Comparison of ENCODE assay signal across 17 cellular contexts in genomic region chr19:4362038-4362828, GRCh38. TPM values are rescaled to one million over a fixed set of nuclear protein-coding genes. Genes with fewer than 3 reads are reported as not detected.
DNase-seq lines count a peak whose midpoint lies in the region; ATAC-seq, FAIRE-seq and TF ChIP-seq lines count a peak whose summit lies in the region.
"Had no signal": no experiment of that assay in that cellular context is flagged by ENCODE, and none has a peak within 500 bp of the region (broad histone marks: within the 10 kb centered on the region; RNA-seq: fewer than 3 reads in every experiment).

No MANE protein-coding gene starts in this region.

- SMC1A ChIA-PET in GM12878 (lab: Charles Lee; ENCODE audit: uncharacterized antibody, unreplicated experiment), result no interaction called here

- H3K4me2 ChIP-seq in H9 (ENCODE audit: insufficient read depth, insufficient read length, low read length) (no peak overlapping the region), GM12878 (ENCODE audit: control insufficient read depth, insufficient read depth) (no peak overlapping the region)
- H3K4me2 ChIP-seq: KMS-11 had no signal

- in situ Hi-C loops in GM12878 (cut with MboI), result no loop called here

- H3K9ac ChIP-seq in H9 (ENCODE audit: extremely low read depth, insufficient read length, low read length) (no peak overlapping the region), GM12878 (ENCODE audit: control insufficient read depth, insufficient read depth, low read length) (no peak overlapping the region)
- H3K9ac ChIP-seq: KMS-11 had no signal

- H3K36me3 Mint-ChIP-seq in H9 (ENCODE audit: insufficient read depth in 1 of 3, low read depth in 3 of 3), result peaks cover 1 to 38% (median 12%) of the 10 kb centered on the region in 3 experiments; a peak in 5 of 7 replicates
- peaks cover 5% of the 10 kb centered on the region for H3K36me3 Mint-ChIP-seq in nephron progenitor cell (ENCODE audit: low read depth)
- H3K36me3 Mint-ChIP-seq: natural killer cell had no signal

- H3K4me1 ChIP-seq in H9 (ENCODE audit: insufficient read depth, low read length) (no peaks in the 10 kb centered on the region; the same call in 1 of the 2 replicates), GM12878 (ENCODE audit: control insufficient read depth, insufficient read depth, low read length) (no peaks in the 10 kb centered on the region), esophagus squamous epithelium (peaks cover 0 to 38% (median 8%) of the 10 kb centered on the region in 3 donors)
- H3K4me1 ChIP-seq: body of pancreas, tibial artery had no signal

- H4K8ac ChIP-seq in H9 (replicated peaks; ENCODE audit: insufficient read length, low read depth, low read length), result no peak overlapping the region

- RAD21 ChIA-PET in GM12878 (lab: Charles Lee; ENCODE audit: unreplicated experiment), result no interaction called here

- H3K79me1 ChIP-seq in H9 (ENCODE audit: insufficient read depth, low read depth, low read length, poor library complexity, severe bottlenecking), result no peaks in the 10 kb centered on the region

- H3K4me3 ChIP-seq in GM12878 (no peak overlapping the region), esophagus squamous epithelium (no peak overlapping the region)
- H3K4me3 ChIP-seq: body of pancreas, left ventricle myocardium inferior, tibial artery had no signal

- H3K27me3 ChIP-seq in H9 (ENCODE audit: insufficient read depth, low read length) (no peaks in the 10 kb centered on the region), GM12878 (replicated peaks in 1 of 2; ENCODE audit: control insufficient read depth in 2 of 2, insufficient read depth in 2 of 2, low read length in 1 of 2) (no peaks in the 10 kb centered on the region), esophagus squamous epithelium (no peaks in the 10 kb centered on the region)
- H3K27me3 ChIP-seq: body of pancreas, tibial artery had no signal

- intact Hi-C loops in GM12878 (cut with micrococcal nuclease; ENCODE audit: unreplicated experiment), result no loop called here
- intact Hi-C loops in esophagus squamous epithelium (cut with DNase I), result no loop called here

- no CpG with 5 or more reads among the region's 34 CpGs for WGBS in H9 (ENCODE audit: extremely low coverage, insufficient read length, low lambda C conversion rate)
- 88% methylated on average over 34 of the region's 34 CpGs for WGBS in GM12878 (ENCODE audit: insufficient coverage, insufficient replicate concordance, low lambda C conversion rate, missing lambda C conversion rate)
- WGBS in esophagus squamous epithelium, 2 donors, result 79 to 87% methylated on average over 12 to 14 of the region's 34 CpGs

- H3K4me1 Mint-ChIP-seq in H9 (peaks cover 7 to 9% of the 10 kb centered on the region in 2 experiments; a peak in 3 of 4 replicates), nephron progenitor cell (peaks cover 14% of the 10 kb centered on the region)

- H3K27ac ChIP-seq in H9 (ENCODE audit: insufficient read length, low read depth, low read length) (no peak overlapping the region), GM12878 (ENCODE audit: control insufficient read depth, insufficient read depth) (no peak overlapping the region), esophagus squamous epithelium (no peak overlapping the region)
- H3K27ac ChIP-seq: body of pancreas, KMS-11, left ventricle myocardium inferior, tibial artery had no signal

- no peak overlapping the region for H2BK5ac ChIP-seq in H9 (ENCODE audit: insufficient read length, low read length)

- H4K5ac ChIP-seq in H9 (ENCODE audit: insufficient read length, low read depth, low read length), result no peak overlapping the region

- H3T11ph ChIP-seq in H9 (ENCODE audit: low read length), result no peak overlapping the region

- no TSS peak for BruUV-seq in GM12878 (replicated peaks; lab: Mats Ljungman, UMichigan)

- H4K20me1 ChIP-seq in H9 (ENCODE audit: control insufficient read depth, insufficient read depth, insufficient read length), result no peaks in the 10 kb centered on the region
- H4K20me1 ChIP-seq in GM12878 (ENCODE audit: control insufficient read depth, insufficient read depth), result no peaks in the 10 kb centered on the region

- H3K18ac ChIP-seq in H9 (ENCODE audit: insufficient read length, low read depth, low read length), result no peak overlapping the region

- TF ChIP-seq CTCF in H9 (conservative IDR thresholded peaks at IDR 0.05) (no peak), GM12878 (IDR thresholded peaks at IDR 0.05 in 2 of 3, conservative IDR thresholded peaks at IDR 0.05 in 1 of 3; ENCODE audit: control insufficient read depth in 2 of 3, extremely low read depth in 1 of 3, insufficient read depth in 1 of 3, low read depth in 3 of 3, low read length in 3 of 3) (no peak), nephron progenitor cell (IDR thresholded peaks at IDR 0.05) (no peak), esophagus squamous epithelium (IDR thresholded peaks at IDR 0.05) (no peak)

- no peak overlapping the region for H2BK20ac ChIP-seq in H9 (ENCODE audit: low read depth, low read length, poor library complexity, severe bottlenecking)

- no peak overlapping the region for H2AK5ac ChIP-seq in H9 (ENCODE audit: insufficient read length, low read length)

- POLR2A ChIA-PET in GM12878 (lab: Charles Lee), result interaction anchor here (1.1 kb wide), 1 partner anchor 19 kb away, joined by 4 read pairs; the partner anchor contains the start of gene MPND

- DNase-seq in H9 (no peak), GM12878 (ENCODE audit: low read depth, low spot score) (no peak), nephron progenitor cell (peak; percentile 45), esophagus squamous epithelium (lab: John Stamatoyannopoulos, UW) (no peak), NCI-H146 treated with DMSO at 0.1 percent for 48 hours (lab: John Stamatoyannopoulos, UW; ENCODE audit: unreplicated experiment) (no peak)
- DNase-seq: body of pancreas; DMS79 treated with DMSO at 0.1 percent for 48 hours; hippocampal formation; left ventricle myocardium inferior; natural killer cell; NCI-H1436; NCI-H446; stimulated activated CD4-positive, alpha-beta T cell treated with anti-CD3 and anti-CD28 coated beads, Interleukin-1b, Interleukin-23, amount 100 ng/mL, for 48 hours had no signal

- H3K9me3 ChIP-seq in H9 (ENCODE audit: control insufficient read depth, low read depth, low read length) (no peaks in the 10 kb centered on the region), GM12878 (replicated peaks; ENCODE audit: control insufficient read depth, insufficient read depth, low read length) (no peaks in the 10 kb centered on the region), esophagus squamous epithelium (no peaks in the 10 kb centered on the region)
- H3K9me3 ChIP-seq: body of pancreas, left ventricle myocardium inferior, tibial artery had no signal

- ATAC-seq in GM12878 (no peak), HG02642 (IDR thresholded peaks at IDR 0.05; ENCODE audit: poor library complexity, unreplicated experiment) (no peak)
- ATAC-seq: body of pancreas, natural killer cell, right cardiac atrium had no signal

- H3K79me2 ChIP-seq in H9 (ENCODE audit: insufficient read depth, low read length), result no peaks in the 10 kb centered on the region
- H3K79me2 ChIP-seq in GM12878 (ENCODE audit: control insufficient read depth, insufficient read depth, low read length), result no peaks in the 10 kb centered on the region

- no peak overlapping the region for H3K56ac ChIP-seq in H9 (ENCODE audit: insufficient read length, low read depth, low read length)

- no peak overlapping the region for H3K4ac ChIP-seq in H9 (ENCODE audit: low read depth, low read length)

- no peaks in the 10 kb centered on the region for H3K23me2 ChIP-seq in H9 (ENCODE audit: insufficient read length, low read depth, low read length, poor library complexity, severe bottlenecking)

- FAIRE-seq in GM12878 (lab: Jason Lieb, UNC), result no peak

- H3K27me3 Mint-ChIP-seq in H9 (ENCODE audit: low read depth) (peaks cover 6% of the 10 kb centered on the region), nephron progenitor cell (ENCODE audit: low read depth, poor library complexity) (no peaks in the 10 kb centered on the region)

- H2AFZ ChIP-seq in H9 (ENCODE audit: low read length) (no peak overlapping the region), GM12878 (ENCODE audit: control insufficient read depth, low read depth, low read length) (no peak overlapping the region)

- H4K91ac ChIP-seq in H9 (ENCODE audit: insufficient read length, low read depth, low read length), result no peak overlapping the region

- H3K23ac ChIP-seq in H9 (ENCODE audit: insufficient read length, low read depth, low read length), result no peak overlapping the region

- CTCF ChIA-PET in GM12878 (lab: Yijun Ruan, JAX), result interaction anchor here (1.3 kb wide), 1 partner anchor 19 kb away, joined by 3 read pairs; no protein-coding TSS in a partner anchor

- TF ChIP-seq RAD21 in GM12878 (IDR thresholded peaks at IDR 0.05; ENCODE audit: insufficient read depth, low read depth, low read length), result no peak

- H2BK15ac ChIP-seq in H9 (ENCODE audit: low read depth, low read length), result no peak overlapping the region

- H3K9me3 Mint-ChIP-seq in H9 (no peaks in the 10 kb centered on the region), nephron progenitor cell (no peaks in the 10 kb centered on the region)
- H3K9me3 Mint-ChIP-seq: natural killer cell had no signal

- H3K36me3 ChIP-seq in GM12878 (ENCODE audit: control insufficient read depth in 2 of 2, insufficient read depth in 2 of 2, low read length in 1 of 2) (peaks cover 22 to 56% of the 10 kb centered on the region in 2 experiments; a peak in 3 of 4 replicates), esophagus squamous epithelium (peaks cover 50 to 100% (median 53%) of the 10 kb centered on the region in 3 donors)

- peak; percentile 3; the same call in 1 of the 2 replicates for TF ChIP-seq POLR2A in GM12878 (IDR thresholded peaks at IDR 0.05; ENCODE audit: low read depth, low read length)
- no peak for TF ChIP-seq POLR2A in esophagus squamous epithelium (IDR thresholded peaks at IDR 0.05)

- H3K27ac Mint-ChIP-seq in H9 (peak overlapping the region; percentile 70 to 93 (median 73); a peak in 4 of 7 replicates), nephron progenitor cell (peak overlapping the region; percentile 97)
- H3K27ac Mint-ChIP-seq: natural killer cell had no signal

- H3K4me3 Mint-ChIP-seq in H9 (no peak overlapping the region), nephron progenitor cell (no peak overlapping the region)
- H3K4me3 Mint-ChIP-seq: natural killer cell had no signal

- H2BK12ac ChIP-seq in H9 (ENCODE audit: insufficient read length, low read depth, low read length), result no peak overlapping the region

- TF ChIP-seq EP300 in GM12878 (IDR thresholded peaks at IDR 0.05; ENCODE audit: borderline replicate concordance in 1 of 2, control insufficient read depth in 1 of 2, low read depth in 2 of 2, low read length in 2 of 2), result no peak

- H3K14ac ChIP-seq in H9 (ENCODE audit: insufficient read depth, low read length), result no peak overlapping the region

- H2BK120ac ChIP-seq in H9 (ENCODE audit: low read depth, low read length, poor library complexity, severe bottlenecking), result no peak overlapping the region

RNA-seq across cellular contexts. Expression of gene MPND, which starts 18.9 kb away (rescaled TPM):
- total RNA-seq in H9 (2021) (37.0 and 38.2 TPM in 2 replicates), GM12878 (2014; rRNA removed) (3.5 and 4.2 TPM in 2 replicates), GM12878 (2014; rRNA removed; fragmentation: Illumina TruSeq; extraction: Trizol) (6.1 and 7.9 TPM in 2 replicates), GM12878 (2021) (18.3 and 20.3 TPM in 2 replicates), esophagus squamous epithelium (10 to 100 TPM in 1 of 4 donors, 1 to 10 TPM in 3; 2.5 to 11.1 (median 6.5) TPM)
- total RNA-seq in GM12878 (2013; cell fraction: nucleolus; rRNA removed), result 7.0 and 9.2 TPM in 2 replicates
- 8.6 TPM for polyA plus RNA-seq in GM12878 (2011; ENCODE audit: low read depth)
- polyA plus RNA-seq in GM12878 (2011; rRNA removed) (3.4 and 7.2 TPM in 2 replicates), GM12878 (2014; fragmentation: Illumina TruSeq; extraction: Trizol) (0.70 and 4.8 TPM in 2 replicates), GM12878 (2014; fragmentation: Nextera tagmentation; extraction: Ambion mirVana) (1 to 10 TPM in 1 of 2 experiments, under 1 TPM in 1; 0.79 to 4.3 TPM), GM12878 (2014; rRNA removed) (10.5 and 11.8 TPM in 2 replicates), GM12878 (2016; fragmentation: Nextera tagmentation; extraction: Ambion mirVana) (1 to 10 TPM; 3.7 to 8.5 TPM)
- 12.4 and 18.1 TPM in 2 replicates for polyA plus RNA-seq in GM12878 (2011; cell fraction: cytosol; rRNA removed)
- 9.6 and 13.9 TPM in 2 replicates for polyA plus RNA-seq in GM12878 (2011; cell fraction: nucleus; rRNA removed)
- polyA plus RNA-seq in GM12878 (2012), result 11.4 and 16.8 TPM in 2 replicates
- 7.2 and 15.3 TPM in 2 replicates for polyA minus RNA-seq in GM12878 (2011; rRNA and poly(A)+ RNA removed)
- polyA minus RNA-seq in GM12878 (2011; cell fraction: cytosol; rRNA and poly(A)+ RNA removed), result 9.6 and 10.3 TPM in 2 replicates
- polyA minus RNA-seq in GM12878 (2011; cell fraction: nucleus; rRNA and poly(A)+ RNA removed), result 3.6 and 10.1 TPM in 2 replicates

RNA-seq across cellular contexts. Expression of gene STAP2, which starts 23.6 kb away (rescaled TPM):
- 19.0 and 20.2 TPM in 2 replicates for total RNA-seq in H9 (2021)
- 2.3 and 3.7 TPM in 2 replicates for total RNA-seq in GM12878 (2013; cell fraction: nucleolus; rRNA removed)
- total RNA-seq in GM12878 (2014; rRNA removed), result 19.2 and 24.6 TPM in 2 replicates
- 13.6 and 14.3 TPM in 2 replicates for total RNA-seq in GM12878 (2014; rRNA removed; fragmentation: Illumina TruSeq; extraction: Trizol)
- total RNA-seq in GM12878 (2021), result 18.5 and 21.4 TPM in 2 replicates
- polyA plus RNA-seq in GM12878 (2011; ENCODE audit: low read depth), result 4.3 TPM
- polyA plus RNA-seq in GM12878 (2011; rRNA removed), result 1.7 and 2.6 TPM in 2 replicates
- polyA plus RNA-seq in GM12878 (2011; cell fraction: cytosol; rRNA removed), result 3.5 and 3.7 TPM in 2 replicates
- 2.9 and 3.7 TPM in 2 replicates for polyA plus RNA-seq in GM12878 (2011; cell fraction: nucleus; rRNA removed)
- 8.1 and 10.2 TPM in 2 replicates for polyA plus RNA-seq in GM12878 (2012)
- polyA plus RNA-seq in GM12878 (2014; fragmentation: Illumina TruSeq; extraction: Trizol), result 11.2 and 11.6 TPM in 2 replicates
- polyA plus RNA-seq in GM12878 (2014; fragmentation: Nextera tagmentation; extraction: Ambion mirVana), result 1 to 10 TPM in 1 of 2 experiments, under 1 TPM in 1; 0.84 to 2.0 TPM
- 22.4 and 23.6 TPM in 2 replicates for polyA plus RNA-seq in GM12878 (2014; rRNA removed)
- polyA plus RNA-seq in GM12878 (2016; fragmentation: Nextera tagmentation; extraction: Ambion mirVana), result 10 to 100 TPM; 16.9 to 21.2 TPM
- 1.2 and 3.0 TPM in 2 replicates for polyA minus RNA-seq in GM12878 (2011; rRNA and poly(A)+ RNA removed)
- 1.3 and 2.5 TPM in 2 replicates for polyA minus RNA-seq in GM12878 (2011; cell fraction: cytosol; rRNA and poly(A)+ RNA removed)
- polyA minus RNA-seq in GM12878 (2011; cell fraction: nucleus; rRNA and poly(A)+ RNA removed), result 0.38 and 0.60 TPM in 2 replicates
- 100 to 1,000 TPM in 1 of 4 donors, 10 to 100 TPM in 3; 61.4 to 131 (median 82.5) TPM for total RNA-seq in esophagus squamous epithelium

RNA-seq across cellular contexts. Expression of gene SH3GL1, which starts 38.1 kb away (rescaled TPM):
- total RNA-seq in H9 (2021) (85.5 TPM in 2 replicates), GM12878 (2014; rRNA removed) (24.0 and 28.9 TPM in 2 replicates), GM12878 (2014; rRNA removed; fragmentation: Illumina TruSeq; extraction: Trizol) (9.2 and 11.8 TPM in 2 replicates), GM12878 (2021) (41.5 and 47.4 TPM in 2 replicates), esophagus squamous epithelium (100 to 1,000 TPM in 2 of 4 donors, 10 to 100 TPM in 2; 67.4 to 131 (median 91.2) TPM)
- 38.8 and 43.5 TPM in 2 replicates for total RNA-seq in GM12878 (2013; cell fraction: nucleolus; rRNA removed)
- polyA plus RNA-seq in GM12878 (2011; ENCODE audit: low read depth), result 9.3 TPM
- polyA plus RNA-seq in GM12878 (2011; rRNA removed) (20.3 and 28.0 TPM in 2 replicates), GM12878 (2014; fragmentation: Illumina TruSeq; extraction: Trizol) (1.6 and 9.2 TPM in 2 replicates), GM12878 (2014; fragmentation: Nextera tagmentation; extraction: Ambion mirVana) (1 to 10 TPM in 1 of 2 experiments, under 1 TPM in 1; 0.93 to 3.0 TPM), GM12878 (2014; rRNA removed) (36.5 and 44.0 TPM in 2 replicates), GM12878 (2016; fragmentation: Nextera tagmentation; extraction: Ambion mirVana) (10 to 100 TPM; 30.0 to 32.5 TPM)
- 42.5 and 50.8 TPM in 2 replicates for polyA plus RNA-seq in GM12878 (2011; cell fraction: cytosol; rRNA removed)
- 84.7 and 86.6 TPM in 2 replicates for polyA plus RNA-seq in GM12878 (2011; cell fraction: nucleus; rRNA removed)
- polyA plus RNA-seq in GM12878 (2012), result 27.3 and 36.9 TPM in 2 replicates
- 16.5 and 39.6 TPM in 2 replicates for polyA minus RNA-seq in GM12878 (2011; rRNA and poly(A)+ RNA removed)
- polyA minus RNA-seq in GM12878 (2011; cell fraction: cytosol; rRNA and poly(A)+ RNA removed), result 19.4 and 21.3 TPM in 2 replicates
- 16.6 and 34.7 TPM in 2 replicates for polyA minus RNA-seq in GM12878 (2011; cell fraction: nucleus; rRNA and poly(A)+ RNA removed)

RNA-seq across cellular contexts. Expression of gene CHAF1A, which starts 40.2 kb away (rescaled TPM):
- total RNA-seq in H9 (2021), result 143 and 148 TPM in 2 replicates
- 40.3 and 57.6 TPM in 2 replicates for total RNA-seq in GM12878 (2013; cell fraction: nucleolus; rRNA removed)
- total RNA-seq in GM12878 (2014; rRNA removed), result 33.0 and 37.7 TPM in 2 replicates
- total RNA-seq in GM12878 (2014; rRNA removed; fragmentation: Illumina TruSeq; extraction: Trizol), result 27.2 and 28.4 TPM in 2 replicates
- 59.8 and 69.1 TPM in 2 replicates for total RNA-seq in GM12878 (2021)
- polyA plus RNA-seq in GM12878 (2011; ENCODE audit: low read depth), result 8.7 TPM
- polyA plus RNA-seq in GM12878 (2011; rRNA removed), result 20.1 and 26.2 TPM in 2 replicates
- 26.2 and 48.9 TPM in 2 replicates for polyA plus RNA-seq in GM12878 (2011; cell fraction: cytosol; rRNA removed)
- polyA plus RNA-seq in GM12878 (2011; cell fraction: nucleus; rRNA removed), result 72.7 and 135 TPM in 2 replicates
- polyA plus RNA-seq in GM12878 (2012), result 22.8 and 27.9 TPM in 2 replicates
- polyA plus RNA-seq in GM12878 (2014; fragmentation: Illumina TruSeq; extraction: Trizol), result 30.6 and 41.4 TPM in 2 replicates
- polyA plus RNA-seq in GM12878 (2014; fragmentation: Nextera tagmentation; extraction: Ambion mirVana), result 1 to 10 TPM; 1.3 to 3.2 TPM
- 62.6 and 69.2 TPM in 2 replicates for polyA plus RNA-seq in GM12878 (2014; rRNA removed)
- polyA plus RNA-seq in GM12878 (2016; fragmentation: Nextera tagmentation; extraction: Ambion mirVana), result 10 to 100 TPM; 41.7 to 47.5 TPM
- 20.3 and 41.7 TPM in 2 replicates for polyA minus RNA-seq in GM12878 (2011; rRNA and poly(A)+ RNA removed)
- polyA minus RNA-seq in GM12878 (2011; cell fraction: cytosol; rRNA and poly(A)+ RNA removed), result 19.2 and 24.8 TPM in 2 replicates
- polyA minus RNA-seq in GM12878 (2011; cell fraction: nucleus; rRNA and poly(A)+ RNA removed), result 23.7 and 47.4 TPM in 2 replicates
- 10 to 100 TPM in 3 of 4 donors, 1 to 10 TPM in 1; 7.6 to 20.9 (median 11.9) TPM for total RNA-seq in esophagus squamous epithelium

RNA-seq across cellular contexts. Expression of gene FSD1, which starts 57.8 kb away (rescaled TPM):
- total RNA-seq in H9 (2021) (53.6 and 53.9 TPM in 2 replicates), GM12878 (2014; rRNA removed) (4.0 and 4.1 TPM in 2 replicates), GM12878 (2014; rRNA removed; fragmentation: Illumina TruSeq; extraction: Trizol) (1.4 TPM in 2 replicates), GM12878 (2021) (4.3 and 4.9 TPM in 2 replicates), esophagus squamous epithelium (under 1 TPM in 2 of 4 donors, not detected in 2; 0.18 to 0.61 TPM)
- total RNA-seq in GM12878 (2013; cell fraction: nucleolus; rRNA removed), result 0.52 and 1.1 TPM in 2 replicates
- 1.5 TPM for polyA plus RNA-seq in GM12878 (2011; ENCODE audit: low read depth)
- polyA plus RNA-seq in GM12878 (2011; rRNA removed) (0.58 and 0.77 TPM in 2 replicates), GM12878 (2014; fragmentation: Illumina TruSeq; extraction: Trizol) (0.68 and 1.7 TPM in 2 replicates), GM12878 (2014; fragmentation: Nextera tagmentation; extraction: Ambion mirVana) (under 1 TPM in 1 of 2 experiments, not detected in 1; 0.15 TPM), GM12878 (2014; rRNA removed) (4.7 and 5.1 TPM in 2 replicates), GM12878 (2016; fragmentation: Nextera tagmentation; extraction: Ambion mirVana) (1 to 10 TPM; 4.0 to 4.2 TPM)
- 0.78 and 1.4 TPM in 2 replicates for polyA plus RNA-seq in GM12878 (2011; cell fraction: cytosol; rRNA removed)
- polyA plus RNA-seq in GM12878 (2011; cell fraction: nucleus; rRNA removed), result 2.8 and 3.2 TPM in 2 replicates
- polyA plus RNA-seq in GM12878 (2012), result 1.5 and 1.6 TPM in 2 replicates
- polyA minus RNA-seq in GM12878 (2011; rRNA and poly(A)+ RNA removed), result 1.3 and 1.8 TPM in 2 replicates
- polyA minus RNA-seq in GM12878 (2011; cell fraction: cytosol; rRNA and poly(A)+ RNA removed), result not detected in 2 replicates
- 0.86 and 1.1 TPM in 2 replicates for polyA minus RNA-seq in GM12878 (2011; cell fraction: nucleus; rRNA and poly(A)+ RNA removed)
- total RNA-seq: body of pancreas, left ventricle myocardium inferior, right cardiac atrium had no signal
- polyA plus RNA-seq: right cardiac atrium had no signal
